1 cellular context compared by ENCODE assay signal in the genomic region with DNA sequence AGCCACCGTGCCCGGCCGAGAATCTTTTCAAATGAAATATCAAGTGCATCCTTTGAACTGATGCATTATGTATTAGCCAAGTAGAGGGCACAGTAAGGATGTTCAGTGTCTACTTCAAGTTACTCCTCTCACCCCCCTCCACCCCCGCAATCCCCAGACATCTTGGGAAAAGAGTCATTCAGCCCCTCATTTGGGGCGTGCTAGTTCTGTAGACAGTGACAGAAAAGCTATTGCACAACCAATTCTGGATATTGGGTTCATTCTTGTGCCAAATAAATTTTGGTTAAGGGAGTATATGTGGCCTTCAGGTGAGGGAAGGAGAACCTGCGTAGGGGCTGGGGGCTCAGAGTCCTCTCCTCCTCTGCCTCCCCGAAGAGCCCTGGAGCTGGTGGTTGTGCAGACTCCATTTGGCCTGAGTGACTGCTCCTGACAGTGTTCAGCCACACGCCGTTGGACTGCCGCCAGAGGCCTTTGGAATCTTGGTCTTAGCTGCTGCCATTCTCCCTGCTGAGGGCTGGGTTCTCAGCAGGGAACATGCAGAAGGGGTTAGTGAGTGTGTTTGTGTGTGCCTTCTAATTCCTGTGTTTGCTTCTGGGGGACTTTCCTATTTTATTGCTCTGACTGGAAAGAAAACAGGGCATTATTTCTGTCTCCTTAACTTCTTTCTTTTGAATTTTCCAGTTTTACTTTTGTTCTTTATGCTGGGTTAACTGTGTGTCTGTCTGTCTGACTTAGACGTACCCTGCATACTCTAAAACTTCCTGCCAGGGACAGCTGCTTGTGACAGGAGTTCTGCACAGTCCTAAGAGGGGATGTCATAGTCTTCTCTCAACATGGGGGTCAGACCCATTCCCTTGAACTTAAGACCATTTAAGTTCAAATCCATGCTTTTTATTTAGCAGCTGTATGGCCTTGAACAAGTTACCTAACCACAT.
TF ChIP-seq lines count a peak whose summit lies in the region.

No MANE protein-coding gene starts in this region.

TF ChIP-seq in HEK293, 187 proteins besides CTCF, POLR2A, EP300 and RAD21 (continued from another document and continues in another):
- TF ChIP-seq, protein P1, sequence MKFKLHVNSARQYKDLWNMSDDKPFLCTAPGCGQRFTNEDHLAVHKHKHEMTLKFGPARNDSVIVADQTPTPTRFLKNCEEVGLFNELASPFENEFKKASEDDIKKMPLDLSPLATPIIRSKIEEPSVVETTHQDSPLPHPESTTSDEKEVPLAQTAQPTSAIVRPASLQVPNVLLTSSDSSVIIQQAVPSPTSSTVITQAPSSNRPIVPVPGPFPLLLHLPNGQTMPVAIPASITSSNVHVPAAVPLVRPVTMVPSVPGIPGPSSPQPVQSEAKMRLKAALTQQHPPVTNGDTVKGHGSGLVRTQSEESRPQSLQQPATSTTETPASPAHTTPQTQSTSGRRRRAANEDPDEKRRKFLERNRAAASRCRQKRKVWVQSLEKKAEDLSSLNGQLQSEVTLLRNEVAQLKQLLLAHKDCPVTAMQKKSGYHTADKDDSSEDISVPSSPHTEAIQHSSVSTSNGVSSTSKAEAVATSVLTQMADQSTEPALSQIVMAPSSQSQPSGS (tag by site-specific recombination; IDR thresholded peaks at IDR 0.05; ENCODE audit: low read depth), result no peak
- TF ChIP-seq ZSCAN23 (tag by site-specific recombination; IDR thresholded peaks at IDR 0.05) (no peak), ZNF112 (tag by site-specific recombination; IDR thresholded peaks at IDR 0.05) (no peak), ZNF132 (tag by site-specific recombination; IDR thresholded peaks at IDR 0.05; ENCODE audit: borderline replicate concordance) (no peak), ZNF529 (tag by site-specific recombination; IDR thresholded peaks at IDR 0.05; ENCODE audit: insufficient replicate concordance) (no peak), ZNF791 (tag by site-specific recombination; IDR thresholded peaks at IDR 0.05) (no peak), ZNF561 (tag by site-specific recombination; IDR thresholded peaks at IDR 0.05; ENCODE audit: borderline replicate concordance) (no peak), ZSCAN30 (tag by site-specific recombination; IDR thresholded peaks at IDR 0.05) (0 out of 2 replicates have a peak, but pooled peaks have one; percentile 46), ZFHX2 (tag by site-specific recombination; conservative IDR thresholded peaks at IDR 0.05) (no peak), ZNF660 (tag by site-specific recombination; IDR thresholded peaks at IDR 0.05) (0 out of 2 replicates have a peak, but pooled peaks have one; percentile 50), ZNF530 (tag by site-specific recombination; IDR thresholded peaks at IDR 0.05; ENCODE audit: low read depth) (no peak), ZNF701 (tag by site-specific recombination; IDR thresholded peaks at IDR 0.05) (no peak), KLF8 (tag by site-specific recombination; IDR thresholded peaks at IDR 0.05) (no peak), ZNF792 (tag by site-specific recombination; IDR thresholded peaks at IDR 0.05) (no peak), ZNF16 (tag by site-specific recombination; IDR thresholded peaks at IDR 0.05; ENCODE audit: low read depth) (no peak), SP7 (tag by site-specific recombination; IDR thresholded peaks at IDR 0.05) (peak; percentile 48; the same call in 1 of the 2 replicates), ZNF248 (tag by site-specific recombination; IDR thresholded peaks at IDR 0.05) (no peak), ZBTB17 (tag by site-specific recombination; IDR thresholded peaks at IDR 0.05) (peak; percentile 46), ZNF350 (tag by site-specific recombination; IDR thresholded peaks at IDR 0.05) (no peak), ZNF837 (tag by site-specific recombination; IDR thresholded peaks at IDR 0.05) (no peak), ZNF626 (tag by site-specific recombination; IDR thresholded peaks at IDR 0.05) (no peak), ZBTB8A (tag by site-specific recombination; IDR thresholded peaks at IDR 0.05) (0 out of 2 replicates have a peak, but pooled peaks have one; percentile 33), SCRT1 (tag by site-specific recombination; IDR thresholded peaks at IDR 0.05; ENCODE audit: borderline replicate concordance) (no peak), ZNF423 (tag by site-specific recombination; IDR thresholded peaks at IDR 0.05) (peak; percentile 16; the same call in 1 of the 2 replicates), MYNN (tag by site-specific recombination; IDR thresholded peaks at IDR 0.05; ENCODE audit: borderline replicate concordance) (no peak), ZNF48 (tag by site-specific recombination; IDR thresholded peaks at IDR 0.05) (no peak), ZBTB1 (tag by site-specific recombination; IDR thresholded peaks at IDR 0.05) (no peak), ZNF335 (tag by site-specific recombination; conservative IDR thresholded peaks at IDR 0.05) (peak; percentile 58), ZNF324 (tag by site-specific recombination; IDR thresholded peaks at IDR 0.05) (no peak), ZNF473 (tag by site-specific recombination; IDR thresholded peaks at IDR 0.05) (no peak), ZNF223 (tag by site-specific recombination; IDR thresholded peaks at IDR 0.05) (no peak), GLI2 (tag by site-specific recombination; IDR thresholded peaks at IDR 0.05; ENCODE audit: borderline replicate concordance, low read depth) (no peak), ZNF184 (tag by site-specific recombination; IDR thresholded peaks at IDR 0.05) (no peak), ZNF146 (tag by site-specific recombination; IDR thresholded peaks at IDR 0.05) (no peak), ZNF610 (tag by site-specific recombination; IDR thresholded peaks at IDR 0.05; ENCODE audit: borderline replicate concordance) (0 out of 2 replicates have a peak, but pooled peaks have one; percentile 19), ZNF624 (tag by site-specific recombination; IDR thresholded peaks at IDR 0.05) (no peak), ZNF426 (tag by site-specific recombination; IDR thresholded peaks at IDR 0.05) (no peak), ZNF830 (tag by site-specific recombination; IDR thresholded peaks at IDR 0.05; ENCODE audit: low read depth) (no peak), ZEB2 (tag by site-specific recombination; IDR thresholded peaks at IDR 0.05) (0 out of 2 replicates have a peak, but pooled peaks have one; percentile 31), ZNF169 (tag by site-specific recombination; IDR thresholded peaks at IDR 0.05) (no peak)
- TF ChIP-seq, protein P2, sequence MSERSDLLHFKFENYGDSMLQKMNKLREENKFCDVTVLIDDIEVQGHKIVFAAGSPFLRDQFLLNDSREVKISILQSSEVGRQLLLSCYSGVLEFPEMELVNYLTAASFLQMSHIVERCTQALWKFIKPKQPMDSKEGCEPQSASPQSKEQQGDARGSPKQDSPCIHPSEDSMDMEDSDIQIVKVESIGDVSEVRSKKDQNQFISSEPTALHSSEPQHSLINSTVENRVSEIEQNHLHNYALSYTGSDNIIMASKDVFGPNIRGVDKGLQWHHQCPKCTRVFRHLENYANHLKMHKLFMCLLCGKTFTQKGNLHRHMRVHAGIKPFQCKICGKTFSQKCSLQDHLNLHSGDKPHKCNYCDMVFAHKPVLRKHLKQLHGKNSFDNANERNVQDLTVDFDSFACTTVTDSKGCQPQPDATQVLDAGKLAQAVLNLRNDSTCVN (tag by site-specific recombination; optimal IDR thresholded peaks at IDR 0.05), result no peak
- TF ChIP-seq, protein P3, sequence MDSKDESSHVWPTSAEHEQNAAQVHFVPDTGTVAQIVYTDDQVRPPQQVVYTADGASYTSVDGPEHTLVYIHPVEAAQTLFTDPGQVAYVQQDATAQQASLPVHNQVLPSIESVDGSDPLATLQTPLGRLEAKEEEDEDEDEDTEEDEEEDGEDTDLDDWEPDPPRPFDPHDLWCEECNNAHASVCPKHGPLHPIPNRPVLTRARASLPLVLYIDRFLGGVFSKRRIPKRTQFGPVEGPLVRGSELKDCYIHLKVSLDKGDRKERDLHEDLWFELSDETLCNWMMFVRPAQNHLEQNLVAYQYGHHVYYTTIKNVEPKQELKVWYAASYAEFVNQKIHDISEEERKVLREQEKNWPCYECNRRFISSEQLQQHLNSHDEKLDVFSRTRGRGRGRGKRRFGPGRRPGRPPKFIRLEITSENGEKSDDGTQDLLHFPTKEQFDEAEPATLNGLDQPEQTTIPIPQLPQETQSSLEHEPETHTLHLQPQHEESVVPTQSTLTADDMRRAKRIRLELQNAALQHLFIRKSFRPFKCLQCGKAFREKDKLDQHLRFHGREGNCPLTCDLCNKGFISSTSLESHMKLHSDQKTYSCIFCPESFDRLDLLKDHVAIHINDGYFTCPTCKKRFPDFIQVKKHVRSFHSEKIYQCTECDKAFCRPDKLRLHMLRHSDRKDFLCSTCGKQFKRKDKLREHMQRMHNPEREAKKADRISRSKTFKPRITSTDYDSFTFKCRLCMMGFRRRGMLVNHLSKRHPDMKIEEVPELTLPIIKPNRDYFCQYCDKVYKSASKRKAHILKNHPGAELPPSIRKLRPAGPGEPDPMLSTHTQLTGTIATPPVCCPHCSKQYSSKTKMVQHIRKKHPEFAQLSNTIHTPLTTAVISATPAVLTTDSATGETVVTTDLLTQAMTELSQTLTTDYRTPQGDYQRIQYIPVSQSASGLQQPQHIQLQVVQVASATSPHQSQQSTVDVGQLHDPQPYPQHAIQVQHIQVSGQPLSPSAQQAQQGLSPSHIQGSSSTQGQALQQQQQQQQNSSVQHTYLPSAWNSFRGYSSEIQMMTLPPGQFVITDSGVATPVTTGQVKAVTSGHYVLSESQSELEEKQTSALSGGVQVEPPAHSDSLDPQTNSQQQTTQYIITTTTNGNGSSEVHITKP (tag by site-specific recombination; IDR thresholded peaks at IDR 0.05), result peak; percentile 50
- TF ChIP-seq, protein P4, sequence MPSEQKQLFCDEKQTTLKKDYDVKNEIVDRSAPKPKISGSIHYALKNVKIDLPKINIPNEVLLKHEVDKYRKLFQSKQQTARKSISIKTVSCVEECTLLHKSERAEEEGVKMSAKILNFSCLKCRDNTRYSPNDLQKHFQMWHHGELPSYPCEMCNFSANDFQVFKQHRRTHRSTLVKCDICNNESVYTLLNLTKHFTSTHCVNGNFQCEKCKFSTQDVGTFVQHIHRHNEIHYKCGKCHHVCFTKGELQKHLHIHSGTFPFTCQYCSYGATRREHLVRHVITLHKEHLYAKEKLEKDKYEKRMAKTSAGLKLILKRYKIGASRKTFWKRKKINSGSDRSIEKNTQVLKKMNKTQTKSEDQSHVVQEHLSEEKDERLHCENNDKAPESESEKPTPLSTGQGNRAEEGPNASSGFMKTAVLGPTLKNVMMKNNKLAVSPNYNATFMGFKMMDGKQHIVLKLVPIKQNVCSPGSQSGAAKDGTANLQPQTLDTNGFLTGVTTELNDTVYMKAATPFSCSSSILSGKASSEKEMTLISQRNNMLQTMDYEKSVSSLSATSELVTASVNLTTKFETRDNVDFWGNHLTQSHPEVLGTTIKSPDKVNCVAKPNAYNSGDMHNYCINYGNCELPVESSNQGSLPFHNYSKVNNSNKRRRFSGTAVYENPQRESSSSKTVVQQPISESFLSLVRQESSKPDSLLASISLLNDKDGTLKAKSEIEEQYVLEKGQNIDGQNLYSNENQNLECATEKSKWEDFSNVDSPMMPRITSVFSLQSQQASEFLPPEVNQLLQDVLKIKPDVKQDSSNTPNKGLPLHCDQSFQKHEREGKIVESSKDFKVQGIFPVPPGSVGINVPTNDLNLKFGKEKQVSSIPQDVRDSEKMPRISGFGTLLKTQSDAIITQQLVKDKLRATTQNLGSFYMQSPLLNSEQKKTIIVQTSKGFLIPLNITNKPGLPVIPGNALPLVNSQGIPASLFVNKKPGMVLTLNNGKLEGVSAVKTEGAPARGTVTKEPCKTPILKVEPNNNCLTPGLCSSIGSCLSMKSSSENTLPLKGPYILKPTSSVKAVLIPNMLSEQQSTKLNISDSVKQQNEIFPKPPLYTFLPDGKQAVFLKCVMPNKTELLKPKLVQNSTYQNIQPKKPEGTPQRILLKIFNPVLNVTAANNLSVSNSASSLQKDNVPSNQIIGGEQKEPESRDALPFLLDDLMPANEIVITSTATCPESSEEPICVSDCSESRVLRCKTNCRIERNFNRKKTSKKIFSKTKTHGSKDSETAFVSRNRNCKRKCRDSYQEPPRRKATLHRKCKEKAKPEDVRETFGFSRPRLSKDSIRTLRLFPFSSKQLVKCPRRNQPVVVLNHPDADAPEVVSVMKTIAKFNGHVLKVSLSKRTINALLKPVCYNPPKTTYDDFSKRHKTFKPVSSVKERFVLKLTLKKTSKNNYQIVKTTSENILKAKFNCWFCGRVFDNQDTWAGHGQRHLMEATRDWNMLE (tag by site-specific recombination; conservative IDR thresholded peaks at IDR 0.05; ENCODE audit: low read depth), result no peak
- TF ChIP-seq, protein P5, sequence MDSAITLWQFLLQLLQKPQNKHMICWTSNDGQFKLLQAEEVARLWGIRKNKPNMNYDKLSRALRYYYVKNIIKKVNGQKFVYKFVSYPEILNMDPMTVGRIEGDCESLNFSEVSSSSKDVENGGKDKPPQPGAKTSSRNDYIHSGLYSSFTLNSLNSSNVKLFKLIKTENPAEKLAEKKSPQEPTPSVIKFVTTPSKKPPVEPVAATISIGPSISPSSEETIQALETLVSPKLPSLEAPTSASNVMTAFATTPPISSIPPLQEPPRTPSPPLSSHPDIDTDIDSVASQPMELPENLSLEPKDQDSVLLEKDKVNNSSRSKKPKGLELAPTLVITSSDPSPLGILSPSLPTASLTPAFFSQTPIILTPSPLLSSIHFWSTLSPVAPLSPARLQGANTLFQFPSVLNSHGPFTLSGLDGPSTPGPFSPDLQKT (IDR thresholded peaks at IDR 0.05; ENCODE audit: borderline replicate concordance, low read depth, low read length), result no peak
- TF ChIP-seq, protein P6, sequence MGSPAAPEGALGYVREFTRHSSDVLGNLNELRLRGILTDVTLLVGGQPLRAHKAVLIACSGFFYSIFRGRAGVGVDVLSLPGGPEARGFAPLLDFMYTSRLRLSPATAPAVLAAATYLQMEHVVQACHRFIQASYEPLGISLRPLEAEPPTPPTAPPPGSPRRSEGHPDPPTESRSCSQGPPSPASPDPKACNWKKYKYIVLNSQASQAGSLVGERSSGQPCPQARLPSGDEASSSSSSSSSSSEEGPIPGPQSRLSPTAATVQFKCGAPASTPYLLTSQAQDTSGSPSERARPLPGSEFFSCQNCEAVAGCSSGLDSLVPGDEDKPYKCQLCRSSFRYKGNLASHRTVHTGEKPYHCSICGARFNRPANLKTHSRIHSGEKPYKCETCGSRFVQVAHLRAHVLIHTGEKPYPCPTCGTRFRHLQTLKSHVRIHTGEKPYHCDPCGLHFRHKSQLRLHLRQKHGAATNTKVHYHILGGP (tag by site-specific recombination; IDR thresholded peaks at IDR 0.05), result no peak
- TF ChIP-seq, protein P7, sequence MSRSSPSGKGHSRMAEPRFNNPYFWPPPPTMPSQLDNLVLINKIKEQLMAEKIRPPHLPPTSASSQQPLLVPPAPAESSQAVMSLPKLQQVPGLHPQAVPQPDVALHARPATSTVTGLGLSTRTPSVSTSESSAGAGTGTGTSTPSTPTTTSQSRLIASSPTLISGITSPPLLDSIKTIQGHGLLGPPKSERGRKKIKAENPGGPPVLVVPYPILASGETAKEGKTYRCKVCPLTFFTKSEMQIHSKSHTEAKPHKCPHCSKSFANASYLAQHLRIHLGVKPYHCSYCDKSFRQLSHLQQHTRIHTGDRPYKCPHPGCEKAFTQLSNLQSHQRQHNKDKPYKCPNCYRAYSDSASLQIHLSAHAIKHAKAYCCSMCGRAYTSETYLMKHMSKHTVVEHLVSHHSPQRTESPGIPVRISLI (tag by site-specific recombination; IDR thresholded peaks at IDR 0.05), result no peak
